ENCODE assay signal across 10 cellular contexts in genomic region chr14:89418976-89419375, GRCh38. TPM values are rescaled to one million over a fixed set of nuclear protein-coding genes. Genes with fewer than 3 reads are reported as not detected.
A peak's percentile ranks its signal among the peaks of the same experiment; 100 is the strongest.
DNase-seq lines count a peak whose midpoint lies in the region; ATAC-seq and TF ChIP-seq lines count a peak whose summit lies in the region.
"Had no signal": no experiment of that assay in that cellular context is flagged by ENCODE, and none has a peak within 500 bp of the region (broad histone marks: within the 10 kb centered on the region; RNA-seq: fewer than 3 reads in every experiment).

No MANE protein-coding gene starts in this region.

- ATAC-seq in thoracic aorta (ENCODE audit: insufficient number of reproducible peaks, low FRiP score, low read depth) (no peak), GM18873 (IDR thresholded peaks at IDR 0.05; ENCODE audit: low FRiP score, unreplicated experiment) (no peak)
- ATAC-seq: esophagus mucosa had no signal

- no peak for DNase-seq in activated naive CD4-positive, alpha-beta T cell treated with anti-CD3 and anti-CD28 coated beads for 36 hours
- DNase-seq in activated naive CD4-positive, alpha-beta T cell treated with anti-CD3 and anti-CD28 coated beads, Interleukin-2, amount 50 U/mL, for 16 hours, result no peak
- DNase-seq in RWPE1 (ENCODE audit: low spot score) (no peak), immature natural killer cell (peak; percentile 64 to 66 (median 65)), thoracic aorta (ENCODE audit: low spot score) (no peak), T-helper 9 cell (no peak), occipital lobe (lab: John Stamatoyannopoulos, UW) (no peak)

- H3K27me3 ChIP-seq in thoracic aorta (replicated peaks; ENCODE audit: insufficient read depth), result no peaks in the 10 kb centered on the region

- H3K27ac ChIP-seq in RWPE1, result peak overlapping the region; percentile 89
- peak overlapping the region; percentile 8 to 99 for H3K27ac ChIP-seq in thoracic aorta
- H3K27ac ChIP-seq: SK-N-MC had no signal

- no peaks in the 10 kb centered on the region for H3K36me3 ChIP-seq in thoracic aorta

- no peaks in the 10 kb centered on the region for H3K9me3 Mint-ChIP-seq in activated naive CD4-positive, alpha-beta T cell treated with anti-CD3 and anti-CD28 coated beads for 36 hours
- no peaks in the 10 kb centered on the region for H3K9me3 Mint-ChIP-seq in immature natural killer cell

- no peaks in the 10 kb centered on the region for H3K9me3 ChIP-seq in thoracic aorta

- CTCF ChIA-PET in activated naive CD4-positive, alpha-beta T cell treated with anti-CD3 and anti-CD28 coated beads for 36 hours (lab: Charles Lee), result interaction anchor here (0.8 kb wide), 1 partner anchor 292 kb away, joined by 3 read pairs; no protein-coding TSS in a partner anchor
- CTCF ChIA-PET in RWPE1 (lab: Yijun Ruan, JAX), result interaction anchor here (0.8 kb wide), 1 partner anchor 23 kb away, joined by 3 read pairs; no protein-coding TSS in a partner anchor

- H3K27me3 Mint-ChIP-seq in activated naive CD4-positive, alpha-beta T cell treated with anti-CD3 and anti-CD28 coated beads for 36 hours (ENCODE audit: low read depth), result no peaks in the 10 kb centered on the region
- H3K27me3 Mint-ChIP-seq in immature natural killer cell (ENCODE audit: low read depth in 3 of 3), result peaks cover 9 to 23% (median 22%) of the 10 kb centered on the region in 3 donors

- H3K4me1 Mint-ChIP-seq in activated naive CD4-positive, alpha-beta T cell treated with anti-CD3 and anti-CD28 coated beads for 36 hours (ENCODE audit: low read depth), result peaks cover 65% of the 10 kb centered on the region
- peaks cover 66 to 73% of the 10 kb centered on the region in 2 donors for H3K4me1 Mint-ChIP-seq in immature natural killer cell

- no peak overlapping the region for H3K27ac Mint-ChIP-seq in activated naive CD4-positive, alpha-beta T cell treated with anti-CD3 and anti-CD28 coated beads for 36 hours
- peak overlapping the region; percentile 91 to 98 (median 96) for H3K27ac Mint-ChIP-seq in immature natural killer cell

- peak overlapping the region; percentile 92 for H3K4me3 Mint-ChIP-seq in activated naive CD4-positive, alpha-beta T cell treated with anti-CD3 and anti-CD28 coated beads for 36 hours
- peak overlapping the region; percentile 91 to 99 (median 95) for H3K4me3 Mint-ChIP-seq in immature natural killer cell

- intact Hi-C loops in activated naive CD4-positive, alpha-beta T cell treated with anti-CD3 and anti-CD28 coated beads for 36 hours (cut with micrococcal nuclease), result loop anchor here (1.0 to 5.0 kb wide), 8 partner anchors 11 to 627 kb away; partner anchors contain the start of gene EML5

- peaks cover 7% of the 10 kb centered on the region for H3K36me3 Mint-ChIP-seq in activated naive CD4-positive, alpha-beta T cell treated with anti-CD3 and anti-CD28 coated beads for 36 hours (ENCODE audit: low read depth)
- peaks cover 4 to 9% (median 4%) of the 10 kb centered on the region in 3 donors for H3K36me3 Mint-ChIP-seq in immature natural killer cell

- POLR2A ChIA-PET in RWPE1 (lab: Yijun Ruan, JAX; ENCODE audit: low non-redundant PET), result no interaction called here

- no peak for TF ChIP-seq CTCF in RWPE1 (conservative IDR thresholded peaks at IDR 0.05; ENCODE audit: low read depth)
- TF ChIP-seq CTCF in thoracic aorta (IDR thresholded peaks at IDR 0.05), result no peak

- H3K4me3 ChIP-seq in thoracic aorta, result no peak overlapping the region

- peaks cover 23 to 40% of the 10 kb centered on the region in 2 donors for H3K4me1 ChIP-seq in thoracic aorta (ENCODE audit: control insufficient read depth in 1 of 2, low read depth in 2 of 2)

RNA-seq across cellular contexts. Expression of gene FOXN3, which starts 1.9 kb away (rescaled TPM):
- total RNA-seq in activated naive CD4-positive, alpha-beta T cell treated with anti-CD3 and anti-CD28 coated beads for 36 hours, result 10 to 100 TPM; 64.6 to 65.0 TPM
- 100 to 1,000 TPM in 2 of 3 donors, 10 to 100 TPM in 1; 88.6 to 150 (median 102) TPM for polyA plus RNA-seq in immature natural killer cell
- total RNA-seq in thoracic aorta (100 to 1,000 TPM; 141 to 150 TPM), occipital lobe (36.8 TPM)

Comparison
In these comparisons a context has a peak if more than half of its experiments do, and no peak if none do; other contexts are left out.
1. DNase-seq: peak in immature natural killer cell (3 of 3); none in activated naive CD4-positive, alpha-beta T cell treated with anti-CD3 and anti-CD28 coated beads for 36 hours (single experiment), activated naive CD4-positive, alpha-beta T cell treated with anti-CD3 and anti-CD28 coated beads, Interleukin-2, amount 50 U/mL, for 16 hours (single experiment), RWPE1 (single experiment), thoracic aorta (single experiment), T-helper 9 cell (single experiment) and occipital lobe (single experiment).